12 cellular contexts compared by ENCODE assay signal in the genomic region with DNA sequence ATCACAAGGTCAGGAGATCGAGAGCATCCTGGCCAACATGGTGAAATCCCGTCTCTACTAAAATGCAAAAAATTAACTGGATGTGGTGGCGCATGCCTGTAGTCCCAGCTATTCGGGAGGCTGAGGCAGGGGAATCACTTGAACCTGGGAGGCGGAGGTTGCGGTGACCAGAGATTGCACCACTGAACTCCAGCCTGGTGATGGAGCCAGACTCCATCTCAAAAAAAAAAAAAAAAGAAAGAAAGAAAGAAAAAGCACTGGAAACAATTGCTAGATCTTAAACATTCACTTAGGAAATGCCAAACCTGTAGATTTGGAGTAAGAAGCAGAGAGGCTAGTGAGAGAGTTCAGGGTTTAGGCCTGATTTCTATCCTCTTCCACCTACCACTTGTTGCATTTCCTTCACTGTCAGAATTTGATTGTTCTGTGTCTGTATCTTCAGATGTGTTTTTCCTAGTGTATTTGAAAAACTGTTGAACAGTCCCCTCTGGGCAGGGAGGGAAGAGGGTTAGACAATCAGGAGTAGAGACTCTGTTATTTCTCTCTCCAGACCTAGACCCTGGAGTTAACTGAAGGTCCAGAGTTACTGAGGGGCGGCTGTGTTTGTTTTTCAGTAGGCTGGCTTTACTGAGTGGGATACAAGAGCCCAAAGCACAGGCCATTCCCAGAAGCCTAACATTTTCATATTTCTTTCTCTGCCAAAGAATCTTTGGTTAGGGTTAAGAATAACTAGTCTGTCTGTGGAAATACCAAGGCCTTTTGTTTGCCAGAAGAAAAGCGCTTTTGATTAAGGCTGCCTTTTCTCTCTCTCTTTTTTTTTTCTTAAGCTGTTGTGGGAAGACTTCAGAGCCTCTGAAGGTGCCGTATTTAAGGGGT. TPM values are rescaled to one million over a fixed set of nuclear protein-coding genes. Genes with fewer than 3 reads are reported as not detected.
DNase-seq lines count a peak whose midpoint lies in the region; ATAC-seq, FAIRE-seq and TF ChIP-seq lines count a peak whose summit lies in the region.
"Had no signal": no experiment of that assay in that cellular context is flagged by ENCODE, and none has a peak within 500 bp of the region (broad histone marks: within the 10 kb centered on the region; RNA-seq: fewer than 3 reads in every experiment).

No MANE protein-coding gene starts in this region.

- BruUV-seq in HepG2 (replicated peaks; lab: Mats Ljungman, UMichigan) = no TSS peak

- TF ChIP-seq POLR2A in HepG2 (IDR thresholded peaks at IDR 0.05; ENCODE audit: insufficient read depth in 1 of 2, low read depth in 2 of 2, low read length in 2 of 2) = no peak

- in situ Hi-C loops in HepG2 (cut with HindIII; ENCODE audit: extremely low pct_ligation_motif_present, low pct_unique_long_range_greater_than_20kb) = no loop called here

- no peaks in the 10 kb centered on the region for H3F3A ChIP-seq in Loucy (ENCODE audit: low read depth)

- ATAC-seq in HepG2 (peak; percentile 75), HG03378 (IDR thresholded peaks at IDR 0.05; ENCODE audit: unreplicated experiment) (no peak), GM19467 (IDR thresholded peaks at IDR 0.05; ENCODE audit: unreplicated experiment) (no peak)

- H3K4me1 ChIP-seq in Loucy (ENCODE audit: insufficient read depth, low read length, poor library complexity, severe bottlenecking) (peaks cover 9% of the 10 kb centered on the region), HepG2 (ENCODE audit: insufficient read depth, low read length) (peaks cover 90% of the 10 kb centered on the region)

- TF ChIP-seq CTCF in Loucy (conservative IDR thresholded peaks at IDR 0.05; ENCODE audit: low read length) (no peak; the same call in 1 of the 2 replicates), dorsolateral prefrontal cortex (IDR thresholded peaks at IDR 0.05 in 54 of 56, conservative IDR thresholded peaks at IDR 0.05 in 2 of 56; ENCODE audit: low read depth in 1 of 56, partially characterized antibody in 56 of 56) (peak in 16 of 56 donors; percentile 6 to 26 (median 14)), HepG2 (CRISPR knock-in tag; IDR thresholded peaks at IDR 0.05) (no peak)

- intact Hi-C loops in dorsolateral prefrontal cortex (cut with DNase I) (no loop called here), HepG2 (cut with micrococcal nuclease; ENCODE audit: unreplicated experiment) (loop anchor here (5.0 kb wide), 1 partner anchor 66 kb away; no protein-coding TSS in a partner anchor)

- no peaks in the 10 kb centered on the region for H3K27me3 ChIP-seq in Loucy (ENCODE audit: insufficient read depth, low read length, poor library complexity, severe bottlenecking)
- H3K27me3 ChIP-seq in dorsolateral prefrontal cortex = no peaks in the 10 kb centered on the region
- no peaks in the 10 kb centered on the region for H3K27me3 ChIP-seq in HepG2 (ENCODE audit: control insufficient read depth in 1 of 2, insufficient read depth in 2 of 2, low read length in 2 of 2)

- H3K4me3 ChIP-seq in Loucy (ENCODE audit: low read length, poor library complexity, severe bottlenecking) (no peak overlapping the region), dorsolateral prefrontal cortex (peak overlapping the region in 11 of 59 donors; percentile 0 to 26 (median 9)), HepG2 (replicated peaks in 1 of 3; ENCODE audit: insufficient read depth in 1 of 3, low read depth in 2 of 3, low read length in 3 of 3) (no peak overlapping the region)

- no peak for TF ChIP-seq RAD21 in HepG2 (CRISPR knock-in tag; IDR thresholded peaks at IDR 0.05)

- H3K9me3 ChIP-seq in Loucy (ENCODE audit: insufficient read depth, low read depth, low read length) = no peaks in the 10 kb centered on the region
- no peaks in the 10 kb centered on the region for H3K9me3 ChIP-seq in HepG2 (ENCODE audit: low read length)

- no peak overlapping the region for H2AFZ ChIP-seq in Loucy (ENCODE audit: low read length)
- H2AFZ ChIP-seq in HepG2 (ENCODE audit: low read length) = no peak overlapping the region
- H2AFZ ChIP-seq: parathyroid adenoma had no signal

- H3K4me2 ChIP-seq in Loucy (ENCODE audit: low read depth, low read length, poor library complexity, severe bottlenecking) (no peak overlapping the region), HepG2 (ENCODE audit: low read depth, low read length) (peak overlapping the region; percentile 41)

- H3K36me3 ChIP-seq in Loucy (ENCODE audit: insufficient read depth, low read length) (no peaks in the 10 kb centered on the region), HepG2 (replicated peaks in 1 of 2; ENCODE audit: control insufficient read depth in 1 of 2, insufficient read depth in 2 of 2, low read length in 2 of 2) (no peaks in the 10 kb centered on the region)

- CTCF ChIA-PET in HepG2 (lab: Yijun Ruan, JAX; ENCODE audit: low intra/inter-chr PET ratio, low total read pairs) = interaction anchor here (1.0 kb wide), 1 partner anchor 86 kb away, joined by 3 read pairs; no protein-coding TSS in a partner anchor

- H3K27ac ChIP-seq in dorsolateral prefrontal cortex (peak overlapping the region in 58 of 59 donors; percentile 4 to 88 (median 73)), HepG2 (ENCODE audit: extremely low read length, insufficient read depth, low read length) (peak overlapping the region; percentile 24), substantia nigra (ENCODE audit: low read depth, low read length, poor library complexity, severe bottlenecking) (peak overlapping the region; percentile 63)

- H4K20me1 ChIP-seq in Loucy (ENCODE audit: insufficient read depth, low read length, poor library complexity, severe bottlenecking) = no peaks in the 10 kb centered on the region
- H4K20me1 ChIP-seq in HepG2 (ENCODE audit: insufficient read depth, low read length) = peaks cover 16% of the 10 kb centered on the region

- POLR2A ChIA-PET in HepG2 (lab: Yijun Ruan, JAX) = no interaction called here

- H3K79me2 ChIP-seq in Loucy (ENCODE audit: insufficient read depth, low read length) (peaks cover 60% of the 10 kb centered on the region), HepG2 (ENCODE audit: insufficient read depth, low read length) (peaks cover 59% of the 10 kb centered on the region)

- no peak for TF ChIP-seq EP300 in HepG2 (IDR thresholded peaks at IDR 0.05; ENCODE audit: low read depth in 2 of 2, low read length in 2 of 2)
- TF ChIP-seq EP300 in HepG2 (CRISPR knock-in tag; IDR thresholded peaks at IDR 0.05; ENCODE audit: borderline replicate concordance) = no peak

- peak; percentile 26 for FAIRE-seq in HepG2 (lab: Jason Lieb, UNC)

- H3K9me2 ChIP-seq in Loucy (replicated peaks; ENCODE audit: low read depth, low read length) = no peaks in the 10 kb centered on the region

- peak overlapping the region; percentile 2 for H3K9ac ChIP-seq in Loucy (ENCODE audit: low read depth, low read length, poor library complexity, severe bottlenecking)
- no peak overlapping the region for H3K9ac ChIP-seq in HepG2 (ENCODE audit: insufficient read depth, low read depth, low read length)
- H3K9ac ChIP-seq: parathyroid adenoma had no signal

- 77% methylated on average over 9 of the region's 9 CpGs for WGBS in HepG2 (ENCODE audit: low lambda C conversion rate)

- DNase-seq in dorsolateral prefrontal cortex (no peak), HepG2 (ENCODE audit: low spot score) (no peak), substantia nigra (lab: John Stamatoyannopoulos, UW) (no peak), NCI-H526 treated with DMSO at 0.1 percent for 48 hours (lab: John Stamatoyannopoulos, UW) (no peak), NCI-H2081 (lab: John Stamatoyannopoulos, UW) (no peak)
- DNase-seq: activated B cell treated with CpG ODN at 0.5 μM for 24 hours; glutamatergic neuron; stimulated activated CD8-positive, alpha-beta memory T cell treated with anti-CD3 and anti-CD28 coated beads, Interleukin-4, amount 100 ng/mL, for 48 hours had no signal

TF ChIP-seq in HepG2, 621 proteins besides CTCF, POLR2A, EP300 and RAD21 (continues in another document):
- TF ChIP-seq, protein P1, sequence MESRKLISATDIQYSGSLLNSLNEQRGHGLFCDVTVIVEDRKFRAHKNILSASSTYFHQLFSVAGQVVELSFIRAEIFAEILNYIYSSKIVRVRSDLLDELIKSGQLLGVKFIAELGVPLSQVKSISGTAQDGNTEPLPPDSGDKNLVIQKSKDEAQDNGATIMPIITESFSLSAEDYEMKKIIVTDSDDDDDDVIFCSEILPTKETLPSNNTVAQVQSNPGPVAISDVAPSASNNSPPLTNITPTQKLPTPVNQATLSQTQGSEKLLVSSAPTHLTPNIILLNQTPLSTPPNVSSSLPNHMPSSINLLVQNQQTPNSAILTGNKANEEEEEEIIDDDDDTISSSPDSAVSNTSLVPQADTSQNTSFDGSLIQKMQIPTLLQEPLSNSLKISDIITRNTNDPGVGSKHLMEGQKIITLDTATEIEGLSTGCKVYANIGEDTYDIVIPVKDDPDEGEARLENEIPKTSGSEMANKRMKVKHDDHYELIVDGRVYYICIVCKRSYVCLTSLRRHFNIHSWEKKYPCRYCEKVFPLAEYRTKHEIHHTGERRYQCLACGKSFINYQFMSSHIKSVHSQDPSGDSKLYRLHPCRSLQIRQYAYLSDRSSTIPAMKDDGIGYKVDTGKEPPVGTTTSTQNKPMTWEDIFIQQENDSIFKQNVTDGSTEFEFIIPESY (CRISPR knock-in tag; IDR thresholded peaks at IDR 0.05) = peak; percentile 24; the same call in 1 of the 2 replicates

RNA-seq across cellular contexts. Expression of a gene that starts 31.1 kb away (rescaled TPM):
- 100 to 1,000 TPM; 403 to 915 (median 551) TPM for total RNA-seq in dorsolateral prefrontal cortex
- 56.7 and 65.4 TPM in 2 replicates for total RNA-seq in HepG2 (2016; rRNA removed; fragmentation: Illumina TruSeq; extraction: Trizol)
- 7.8 and 9.7 TPM in 2 replicates for total RNA-seq in HepG2 (2016; cell fraction: cytosol; rRNA removed; fragmentation: Illumina TruSeq; extraction: Trizol; ENCODE audit: low read depth)
- 50.3 and 61.9 TPM in 2 replicates for total RNA-seq in HepG2 (2016; cell fraction: insoluble cytoplasmic fraction; rRNA removed; fragmentation: Illumina TruSeq; extraction: Trizol)
- total RNA-seq in HepG2 (2016; cell fraction: membrane; rRNA removed; fragmentation: Illumina TruSeq; extraction: Trizol) = 18.5 and 20.3 TPM in 2 replicates
- total RNA-seq in HepG2 (2016; cell fraction: nucleus; rRNA removed; fragmentation: Illumina TruSeq; extraction: Trizol) = 147 and 164 TPM in 2 replicates
- 36.5 and 36.7 TPM in 2 replicates for polyA plus RNA-seq in HepG2 (2011; rRNA removed)
- polyA plus RNA-seq in HepG2 (2011; cell fraction: cytosol; rRNA removed) = 13.0 and 16.2 TPM in 2 replicates
- 98.0 and 102 TPM in 2 replicates for polyA plus RNA-seq in HepG2 (2011; cell fraction: nucleus; rRNA removed)
- polyA plus RNA-seq in HepG2 (2012) = 38.1 and 55.9 TPM in 2 replicates
- 3.1 and 3.3 TPM in 2 replicates for polyA plus RNA-seq in HepG2 (2016; cell fraction: cytosol; fragmentation: Illumina TruSeq; extraction: Trizol; ENCODE audit: low read depth)
- 34.7 and 37.3 TPM in 2 replicates for polyA plus RNA-seq in HepG2 (2016; cell fraction: insoluble cytoplasmic fraction; fragmentation: Illumina TruSeq; extraction: Trizol; ENCODE audit: low read depth)
- polyA plus RNA-seq in HepG2 (2016; cell fraction: membrane; fragmentation: Illumina TruSeq; extraction: Trizol; ENCODE audit: low read depth) = 5.3 and 6.9 TPM in 2 replicates
- polyA plus RNA-seq in HepG2 (2016; cell fraction: nucleus; fragmentation: Illumina TruSeq; extraction: Trizol; ENCODE audit: insufficient read depth, low read depth) = 102 and 117 TPM in 2 replicates
- polyA minus RNA-seq in HepG2 (2011; rRNA and poly(A)+ RNA removed; ENCODE audit: low replicate concordance) = 97.4 and 114 TPM in 2 replicates
- 48.6 TPM in 2 replicates for polyA minus RNA-seq in HepG2 (2011; cell fraction: cytosol; rRNA and poly(A)+ RNA removed)
- 406 and 470 TPM in 2 replicates for polyA minus RNA-seq in HepG2 (2011; cell fraction: nucleus; rRNA and poly(A)+ RNA removed)
